Comparison of ENCODE assay signal across 8 cellular contexts in genomic region chr15:81001180-81002003, GRCh38. TPM values are rescaled to one million over a fixed set of nuclear protein-coding genes. Genes with fewer than 3 reads are reported as not detected.
A peak's percentile ranks its signal among the peaks of the same experiment; 100 is the strongest.
DNase-seq lines count a peak whose midpoint lies in the region; ATAC-seq and TF ChIP-seq lines count a peak whose summit lies in the region.

No MANE protein-coding gene starts in this region.

- H3K4me1 ChIP-seq in body of pancreas, result peaks cover 48% of the 10 kb centered on the region
- peaks cover 8 to 13% (median 13%) of the 10 kb centered on the region in 3 donors for H3K4me1 ChIP-seq in skeletal muscle tissue (ENCODE audit: control insufficient read depth in 3 of 3, insufficient read depth in 3 of 3, low read length in 3 of 3)

- intact Hi-C loops in body of pancreas (cut with DNase I), result no loop called here

- TF ChIP-seq POLR2A in body of pancreas (IDR thresholded peaks at IDR 0.05), result no peak

- peak overlapping the region; percentile 71 to 81 (median 79) for H3K9ac ChIP-seq in skeletal muscle tissue (ENCODE audit: low read depth in 1 of 3, low read length in 3 of 3)

- ATAC-seq in GM19438 (IDR thresholded peaks at IDR 0.05; ENCODE audit: low read depth, unreplicated experiment) (peak; percentile 34), HG03460 (IDR thresholded peaks at IDR 0.05; ENCODE audit: unreplicated experiment) (peak; percentile 31), body of pancreas (peak; percentile 40)

- H3K27me3 ChIP-seq in body of pancreas (no peaks in the 10 kb centered on the region), skeletal muscle tissue (ENCODE audit: control insufficient read depth in 3 of 3, insufficient read depth in 3 of 3, low read length in 3 of 3) (peaks cover 13 to 22% (median 20%) of the 10 kb centered on the region in 3 donors)

- no peaks in the 10 kb centered on the region for H3K9me3 ChIP-seq in body of pancreas
- H3K9me3 ChIP-seq in iPS-18c (ENCODE audit: control insufficient read depth, insufficient read depth, low read length), result no peaks in the 10 kb centered on the region
- H3K9me3 ChIP-seq in skeletal muscle tissue (ENCODE audit: control insufficient read depth in 3 of 3, low read length in 3 of 3), result no peaks in the 10 kb centered on the region

- H3K4me3 ChIP-seq in body of pancreas (peak overlapping the region; percentile 55 to 92), iPS-18c (ENCODE audit: insufficient read depth, low read depth, low read length) (peak overlapping the region; percentile 82), skeletal muscle tissue (ENCODE audit: low read length in 3 of 3) (peak overlapping the region; percentile 68 to 75 (median 70))

- peak overlapping the region; percentile 95 to 98 (median 97) for H3K27ac ChIP-seq in body of pancreas
- H3K27ac ChIP-seq in skeletal muscle tissue (ENCODE audit: low read depth, low read length), result peak overlapping the region; percentile 91

- no peaks in the 10 kb centered on the region for H3K36me3 ChIP-seq in body of pancreas (replicated peaks in 1 of 2; ENCODE audit: insufficient read depth in 1 of 2, low read depth in 2 of 2)
- peaks cover 0 to 2% (median 0%) of the 10 kb centered on the region in 3 donors for H3K36me3 ChIP-seq in skeletal muscle tissue (ENCODE audit: control insufficient read depth in 3 of 3, insufficient read depth in 3 of 3, low read length in 3 of 3)

- TF ChIP-seq CTCF in body of pancreas (IDR thresholded peaks at IDR 0.05), result no peak

- in situ Hi-C loops in Caki2 (cut with HindIII; ENCODE audit: low pct_unique_long_range_greater_than_20kb, low sequenced_read_pairs), result no loop called here

- 0% methylated on average over 4 to 82 of the region's 108 CpGs for WGBS in body of pancreas, 2 donors

- DNase-seq in Caki2 (ENCODE audit: low read depth) (peak; percentile 66), T-helper 2 cell (peak in 4 of 5 experiments; percentile 25 to 66 (median 44)), body of pancreas (peak; percentile 57 to 61 (median 60)), NCI-H2196 treated with DMSO at 0.1 percent for 48 hours (lab: John Stamatoyannopoulos, UW; ENCODE audit: unreplicated experiment) (no peak)

RNA-seq across cellular contexts. Expression of gene TLNRD1, which starts 0.7 kb away (rescaled TPM):
- total RNA-seq in Caki2 (2014; rRNA removed; shearing (Covaris generic); ENCODE audit: low replicate concordance), result 19.3 and 21.4 TPM in 2 replicates
- total RNA-seq in body of pancreas (10 to 100 TPM; 22.6 to 44.8 TPM), skeletal muscle tissue (5.7 TPM)

RNA-seq across cellular contexts. Expression of gene MESD, which starts 11.8 kb away (rescaled TPM):
- total RNA-seq in Caki2 (2014; rRNA removed; shearing (Covaris generic); ENCODE audit: low replicate concordance), result 16.6 and 18.5 TPM in 2 replicates
- total RNA-seq in body of pancreas (10 to 100 TPM; 22.3 to 34.6 TPM), skeletal muscle tissue (17.2 TPM)
